ENCODE assay signal across 13 cellular contexts in genomic region chr1:16724718-16725438, GRCh38. TPM values are rescaled to one million over a fixed set of nuclear protein-coding genes. Genes with fewer than 3 reads are reported as not detected.
DNase-seq lines count a peak whose midpoint lies in the region; ATAC-seq, FAIRE-seq and TF ChIP-seq lines count a peak whose summit lies in the region.
"Had no signal": no experiment of that assay in that cellular context is flagged by ENCODE, and none has a peak within 500 bp of the region (broad histone marks: within the 10 kb centered on the region; RNA-seq: fewer than 3 reads in every experiment).

No MANE protein-coding gene starts in this region.

- no TSS peak for BruUV-seq in K562 (replicated peaks; lab: Mats Ljungman, UMichigan)

- H3K79me2 ChIP-seq in K562 (ENCODE audit: control insufficient read depth, insufficient read depth, low read length) = no peaks in the 10 kb centered on the region

- in situ Hi-C loops in K562 (cut with MboI) = loop anchor here (5.0 to 10.0 kb wide), 5 partner anchors 47 to 180 kb away; no protein-coding TSS in a partner anchor

- CTCF ChIA-PET in activated CD8-positive, alpha-beta memory T cell treated with anti-CD3 and anti-CD28 coated beads, Interleukin-2, amount 10 ng/mL, durations not matched to agents 7 days and 5 days (lab: Charles Lee) = interaction anchor here (1.3 kb wide), 1 partner anchor 179 kb away, joined by 3 read pairs; no protein-coding TSS in a partner anchor
- CTCF ChIA-PET in K562 (lab: Yijun Ruan, JAX; ENCODE audit: low intra/inter-chr PET ratio) = no interaction called here

- TF ChIP-seq POLR2A in K562 (conservative IDR thresholded peaks at IDR 0.05) = no peak
- no peak for TF ChIP-seq POLR2A in testis (IDR thresholded peaks at IDR 0.05)

- H3K27me3 ChIP-seq in K562 (ENCODE audit: control insufficient read depth in 2 of 2, insufficient read depth in 2 of 2, low read length in 2 of 2) = peaks cover 5 to 8% of the 10 kb centered on the region in 2 experiments; a peak in 4 of 5 replicates
- H3K27me3 ChIP-seq in testis = no peaks in the 10 kb centered on the region

- peak; percentile 52 for DNase-seq in activated CD8-positive, alpha-beta memory T cell treated with anti-CD3 and anti-CD28 coated beads, Interleukin-2, amount 50 U/mL, for 48 hours
- no peak for DNase-seq in activated CD8-positive, alpha-beta memory T cell treated with anti-CD3 and anti-CD28 coated beads, Interleukin-2, amount 10 ng/mL, durations not matched to agents 7 days and 5 days
- DNase-seq in K562 (ENCODE audit: extremely low read depth in 1 of 4, low spot score in 3 of 4) (peak; percentile 3 to 39 (median 32)), left kidney (ENCODE audit: low read depth, low spot score) (peak; percentile 87), testis (peak; percentile 61), HUDEP-2 (lab: John Stamatoyannopoulos, UW; ENCODE audit: unreplicated experiment in 76 of 76) (no peak), SW480 (ENCODE audit: low spot score) (no peak)
- DNase-seq: DMS53; NCI-H1436; stimulated activated CD4-positive, alpha-beta T cell treated with anti-CD3 and anti-CD28 coated beads, Interleukin-2, amount 100 ng/mL, for 48 hours had no signal

- no peak overlapping the region for H3K9ac ChIP-seq in K562 (ENCODE audit: insufficient read depth in 1 of 2, low read depth in 2 of 2, low read length in 2 of 2)

- H3K36me3 Mint-ChIP-seq in activated CD8-positive, alpha-beta memory T cell treated with anti-CD3 and anti-CD28 coated beads, Interleukin-2, amount 10 ng/mL, durations not matched to agents 7 days and 5 days = no peaks in the 10 kb centered on the region
- H3K36me3 Mint-ChIP-seq: brain had no signal

- FAIRE-seq in K562 (lab: Jason Lieb, UNC) = no peak

- no peak overlapping the region for H3K4me3 ChIP-seq in K562
- peak overlapping the region; percentile 16 to 32 for H3K4me3 ChIP-seq in testis

- intact Hi-C loops in K562 (cut with micrococcal nuclease) = no loop called here
- intact Hi-C loops in testis (cut with DNase I; ENCODE audit: low total_unique reads) = no loop called here

- peaks cover 3% of the 10 kb centered on the region for H3K4me1 Mint-ChIP-seq in activated CD8-positive, alpha-beta memory T cell treated with anti-CD3 and anti-CD28 coated beads, Interleukin-2, amount 10 ng/mL, durations not matched to agents 7 days and 5 days
- H3K4me1 Mint-ChIP-seq: brain had no signal

- POLR2A ChIA-PET in K562 (lab: Yijun Ruan, JAX) = interaction anchor here (0.6 to 1.8 kb wide), 3 partner anchors 13 to 1289 kb away, joined by 4 to 6 read pairs (median 4); no protein-coding TSS in a partner anchor

- H3K27ac ChIP-seq in K562 (ENCODE audit: extremely low read depth, low read depth, low read length) (no peak overlapping the region), testis (no peak overlapping the region)

- H3K4me1 ChIP-seq in K562 (replicated peaks in 1 of 2; ENCODE audit: control insufficient read depth in 2 of 2, insufficient read depth in 2 of 2, low read length in 2 of 2) = peaks cover 5 to 22% of the 10 kb centered on the region in 2 experiments; a peak in 4 of 5 replicates
- H3K4me1 ChIP-seq in testis = no peaks in the 10 kb centered on the region

- no peaks in the 10 kb centered on the region for H3K9me3 Mint-ChIP-seq in activated CD8-positive, alpha-beta memory T cell treated with anti-CD3 and anti-CD28 coated beads, Interleukin-2, amount 10 ng/mL, durations not matched to agents 7 days and 5 days (ENCODE audit: low read depth)

- TF ChIP-seq CTCF in K562 (IDR thresholded peaks at IDR 0.05 in 2 of 3, conservative IDR thresholded peaks at IDR 0.05 in 1 of 3; ENCODE audit: insufficient read depth in 2 of 3, low read depth in 1 of 3, low read length in 3 of 3) = no peak
- TF ChIP-seq CTCF in testis (IDR thresholded peaks at IDR 0.05) = no peak

- H3K27ac Mint-ChIP-seq in activated CD8-positive, alpha-beta memory T cell treated with anti-CD3 and anti-CD28 coated beads, Interleukin-2, amount 10 ng/mL, durations not matched to agents 7 days and 5 days = no peak overlapping the region
- H3K27ac Mint-ChIP-seq: brain had no signal

- no peak overlapping the region for H3K4me3 Mint-ChIP-seq in activated CD8-positive, alpha-beta memory T cell treated with anti-CD3 and anti-CD28 coated beads, Interleukin-2, amount 10 ng/mL, durations not matched to agents 7 days and 5 days
- H3K4me3 Mint-ChIP-seq: brain had no signal

- H3K9me3 ChIP-seq in K562 (replicated peaks; ENCODE audit: control insufficient read depth, insufficient read depth, low read depth, low read length) = peaks cover 2% of the 10 kb centered on the region; the same call in 1 of the 2 replicates
- no peaks in the 10 kb centered on the region for H3K9me3 ChIP-seq in testis

- ATAC-seq in activated CD8-positive, alpha-beta memory T cell treated with anti-CD3 and anti-CD28 coated beads, Interleukin-2, amount 10 ng/mL, durations not matched to agents 7 days and 5 days = no peak
- no peak for ATAC-seq in K562
- no peak for ATAC-seq in GM21619 (IDR thresholded peaks at IDR 0.05; ENCODE audit: unreplicated experiment)

- H4K20me1 ChIP-seq in K562 (replicated peaks; ENCODE audit: control insufficient read depth, insufficient read depth, low read length) = no peaks in the 10 kb centered on the region

- TF ChIP-seq RAD21 in K562 (CRISPR knock-in tag; conservative IDR thresholded peaks at IDR 0.05 in 1 of 2, IDR thresholded peaks at IDR 0.05 in 1 of 2) = no peak

- H3K9me1 ChIP-seq in K562 (ENCODE audit: control insufficient read depth, insufficient read depth, low read length) = no peaks in the 10 kb centered on the region

- no peak overlapping the region for H3K4me2 ChIP-seq in K562 (ENCODE audit: insufficient read depth, low read length)

- 78% methylated on average over 45 of the region's 45 CpGs for WGBS in K562 (ENCODE audit: insufficient coverage, low coverage, missing lambda C conversion rate)
- 52 to 57% methylated on average over 45 of the region's 45 CpGs for WGBS in testis, 2 donors

- H2AFZ ChIP-seq in K562 (ENCODE audit: low read depth, low read length) = no peak overlapping the region

- no peak for TF ChIP-seq EP300 in K562 (IDR thresholded peaks at IDR 0.05; ENCODE audit: low read length)

- no peaks in the 10 kb centered on the region for H3K36me3 ChIP-seq in K562 (ENCODE audit: control insufficient read depth, insufficient read depth, low read length)
- H3K36me3 ChIP-seq in testis (ENCODE audit: low read depth, missing control alignments) = no peaks in the 10 kb centered on the region

- peaks cover 24% of the 10 kb centered on the region for H3K27me3 Mint-ChIP-seq in activated CD8-positive, alpha-beta memory T cell treated with anti-CD3 and anti-CD28 coated beads, Interleukin-2, amount 10 ng/mL, durations not matched to agents 7 days and 5 days

RNA-seq across cellular contexts. Expression of gene RNU1-4, which starts 15.4 kb away (rescaled TPM):
- 1,000 to 10,000 TPM in 1 of 2 experiments, 100 to 1,000 TPM in 1; 922 to 3,744 TPM for total RNA-seq in activated CD8-positive, alpha-beta memory T cell treated with anti-CD3 and anti-CD28 coated beads, Interleukin-2, amount 10 ng/mL, durations not matched to agents 7 days and 5 days
- under 0.01 TPM in 2 replicates for total RNA-seq in K562 (2011; cell fraction: chromatin; rRNA removed; ENCODE audit: low replicate concordance)
- under 0.01 and 21,200 TPM in 2 replicates for total RNA-seq in K562 (2011; cell fraction: nucleolus; rRNA removed)
- under 0.01 and 24,158 TPM in 2 replicates for total RNA-seq in K562 (2011; cell fraction: nucleoplasm; rRNA removed)
- total RNA-seq in K562 (2014; rRNA removed) (under 0.01 TPM in 2 replicates), K562 (2014; rRNA removed; fragmentation: Illumina TruSeq; extraction: Trizol) (28,565 and 32,823 TPM in 2 replicates), K562 (2015; rRNA removed; fragmentation: Illumina TruSeq; extraction: Trizol) (20,456 and 27,045 TPM in 2 replicates), K562 (2021) (2,231 and 2,538 TPM in 2 replicates), testis (under 1 TPM; under 0.01 TPM)
- polyA plus RNA-seq in K562 (2011; rRNA removed) (83.9 TPM in 1 of 2 replicates, not detected in the other), K562 (2014; fragmentation: Illumina TruSeq; extraction: Trizol) (not detected in 2 replicates), K562 (2014; fragmentation: Nextera tagmentation; extraction: Ambion mirVana) (1 to 10 TPM in 1 of 2 experiments, not detected in 1; 3.0 TPM), K562 (2014; rRNA removed) (not detected in 2 replicates), testis (ENCODE audit: insufficient read depth, low read depth, low replicate concordance) (18.9 TPM)
- polyA plus RNA-seq in K562 (2011; cell fraction: cytosol; rRNA removed) = under 0.01 TPM in 1 of 2 replicates, not detected in the other
- polyA plus RNA-seq in K562 (2011; cell fraction: nucleus; rRNA removed) = under 0.01 and 1,424 TPM in 2 replicates
- 25.1 TPM in 1 of 2 replicates, not detected in the other for polyA plus RNA-seq in K562 (2012)
- 10,756 and 20,531 TPM in 2 replicates for polyA minus RNA-seq in K562 (2011; rRNA and poly(A)+ RNA removed)
- 58,964 and 66,171 TPM in 2 replicates for polyA minus RNA-seq in K562 (2011; cell fraction: cytosol; rRNA and poly(A)+ RNA removed)
- 66,769 and 85,880 TPM in 2 replicates for polyA minus RNA-seq in K562 (2011; cell fraction: nucleus; rRNA and poly(A)+ RNA removed)
- polyA plus RNA-seq: esophagus had no signal

RNA-seq across cellular contexts. Expression of gene RNU1-3, which starts 58.1 kb away (rescaled TPM):
- total RNA-seq in activated CD8-positive, alpha-beta memory T cell treated with anti-CD3 and anti-CD28 coated beads, Interleukin-2, amount 10 ng/mL, durations not matched to agents 7 days and 5 days = 1,000 to 10,000 TPM in 1 of 2 experiments, 100 to 1,000 TPM in 1; 922 to 3,744 TPM
- under 0.01 TPM in 2 replicates for total RNA-seq in K562 (2011; cell fraction: chromatin; rRNA removed; ENCODE audit: low replicate concordance)
- total RNA-seq in K562 (2011; cell fraction: nucleolus; rRNA removed) = under 0.01 and 21,200 TPM in 2 replicates
- under 0.01 and 24,158 TPM in 2 replicates for total RNA-seq in K562 (2011; cell fraction: nucleoplasm; rRNA removed)
- total RNA-seq in K562 (2014; rRNA removed) = under 0.01 TPM in 2 replicates
- total RNA-seq in K562 (2014; rRNA removed; fragmentation: Illumina TruSeq; extraction: Trizol) = 28,565 and 32,823 TPM in 2 replicates
- 20,456 and 27,045 TPM in 2 replicates for total RNA-seq in K562 (2015; rRNA removed; fragmentation: Illumina TruSeq; extraction: Trizol)
- total RNA-seq in K562 (2021) = 2,231 and 2,538 TPM in 2 replicates
- 83.9 TPM in 1 of 2 replicates, not detected in the other for polyA plus RNA-seq in K562 (2011; rRNA removed)
- under 0.01 TPM in 1 of 2 replicates, not detected in the other for polyA plus RNA-seq in K562 (2011; cell fraction: cytosol; rRNA removed)
- polyA plus RNA-seq in K562 (2011; cell fraction: nucleus; rRNA removed) = under 0.01 and 1,424 TPM in 2 replicates
- 25.1 TPM in 1 of 2 replicates, not detected in the other for polyA plus RNA-seq in K562 (2012)
- not detected in 2 replicates for polyA plus RNA-seq in K562 (2014; fragmentation: Illumina TruSeq; extraction: Trizol)
- polyA plus RNA-seq in K562 (2014; fragmentation: Nextera tagmentation; extraction: Ambion mirVana) = 1 to 10 TPM in 1 of 2 experiments, not detected in 1; 3.0 TPM
- not detected in 2 replicates for polyA plus RNA-seq in K562 (2014; rRNA removed)
- polyA minus RNA-seq in K562 (2011; rRNA and poly(A)+ RNA removed) = 10,756 and 20,531 TPM in 2 replicates
- 58,964 and 66,171 TPM in 2 replicates for polyA minus RNA-seq in K562 (2011; cell fraction: cytosol; rRNA and poly(A)+ RNA removed)
- 66,769 and 85,880 TPM in 2 replicates for polyA minus RNA-seq in K562 (2011; cell fraction: nucleus; rRNA and poly(A)+ RNA removed)
- under 1 TPM; under 0.01 TPM for total RNA-seq in testis
- polyA plus RNA-seq in testis (ENCODE audit: insufficient read depth, low read depth, low replicate concordance) = 18.9 TPM
- polyA plus RNA-seq: esophagus had no signal

Comparison
In these comparisons a context has a peak if more than half of its experiments do, and no peak if none do; other contexts are left out.
1. DNase-seq: peak in activated CD8-positive, alpha-beta memory T cell treated with anti-CD3 and anti-CD28 coated beads, Interleukin-2, amount 50 U/mL, for 48 hours (single experiment), K562 (4 of 4), left kidney (single experiment) and testis (single experiment); none in activated CD8-positive, alpha-beta memory T cell treated with anti-CD3 and anti-CD28 coated beads, Interleukin-2, amount 10 ng/mL, durations not matched to agents 7 days and 5 days (single experiment), HUDEP-2 (0 of 76) and SW480 (single experiment).